28 cellular contexts compared by ENCODE assay signal in the genomic region with DNA sequence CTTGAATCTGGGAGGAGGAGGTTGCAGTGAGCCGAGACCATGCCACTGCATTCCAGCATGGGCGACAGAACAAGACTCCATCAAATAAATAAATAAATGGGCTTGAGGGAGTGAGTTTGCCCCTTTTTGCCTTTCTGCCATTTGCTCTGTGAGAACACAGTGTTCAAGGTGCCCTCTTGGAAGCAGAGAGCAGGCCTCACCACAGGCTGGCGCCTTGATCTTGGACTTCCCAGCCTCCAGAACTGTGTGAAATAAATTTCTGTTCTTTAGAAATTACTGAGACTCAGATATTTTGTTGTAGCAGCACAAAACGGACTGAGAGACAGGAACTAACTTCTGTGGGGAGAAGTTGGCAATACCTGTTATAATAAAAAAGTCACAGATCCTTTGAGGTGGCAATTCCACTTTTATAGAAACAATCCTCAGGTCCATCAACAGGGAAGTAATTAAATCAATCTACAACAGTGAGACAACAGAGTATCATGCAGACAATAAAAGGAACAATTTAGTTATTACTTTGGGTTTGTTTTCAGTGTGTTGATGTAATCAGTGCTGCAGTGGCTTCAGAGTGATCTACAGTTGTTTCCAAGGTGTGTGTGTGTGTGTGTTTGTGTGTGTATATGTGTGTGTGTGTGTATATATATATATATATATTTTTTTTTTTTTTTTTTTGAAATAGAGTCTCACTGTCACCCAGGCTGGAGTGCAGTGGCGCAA.
"Had no signal": no experiment of that assay in that cellular context is flagged by ENCODE, and none has a peak within 500 bp of the region (broad histone marks: within the 10 kb centered on the region; RNA-seq: fewer than 3 reads in every experiment).

No MANE protein-coding gene starts in this region.

- H3K27ac Mint-ChIP-seq: activated CD8-positive, alpha-beta T cell treated with anti-CD3 and anti-CD28 coated beads, Interleukin-2, amount 10 ng/mL, durations not matched to agents 7 days and 5 days; activated naive CD4-positive, alpha-beta T cell treated with anti-CD3 and anti-CD28 coated beads, Interleukin-2, amount 50 U/mL, for 24 hours; T-helper 17 cell; WTC11 had no signal

- H3K9me3 ChIP-seq: breast epithelium had no signal

- H3K27me3 ChIP-seq: breast epithelium, Peyer's patch had no signal

- ATAC-seq: activated CD8-positive, alpha-beta T cell treated with anti-CD3 and anti-CD28 coated beads, Interleukin-2, amount 10 ng/mL, durations not matched to agents 7 days and 5 days; T-helper 17 cell; WTC11 had no signal

- H3K27me3 Mint-ChIP-seq: activated naive CD4-positive, alpha-beta T cell treated with anti-CD3 and anti-CD28 coated beads, Interleukin-2, amount 50 U/mL, for 24 hours; T-helper 17 cell had no signal

- H3K4me3 Mint-ChIP-seq: activated CD8-positive, alpha-beta T cell treated with anti-CD3 and anti-CD28 coated beads, Interleukin-2, amount 10 ng/mL, durations not matched to agents 7 days and 5 days; activated naive CD4-positive, alpha-beta T cell treated with anti-CD3 and anti-CD28 coated beads, Interleukin-2, amount 50 U/mL, for 24 hours; T-helper 17 cell; WTC11 had no signal

- H3K36me3 Mint-ChIP-seq: activated naive CD4-positive, alpha-beta T cell treated with anti-CD3 and anti-CD28 coated beads, Interleukin-2, amount 50 U/mL, for 24 hours; WTC11 had no signal

- DNase-seq: activated CD4-positive, alpha-beta T cell treated with anti-CD3 and anti-CD28 coated beads for 48 hours; activated CD4-positive, alpha-beta T cell treated with anti-CD3 and anti-CD28 coated beads, Interleukin-2, amount 50 U/mL, for 4 hours; activated CD4-positive, CD25-positive, alpha-beta regulatory T cell treated with anti-CD3 and anti-CD28 coated beads, Interleukin-2, amount 50 U/mL, for 72 hours; activated CD8-positive, alpha-beta memory T cell treated with anti-CD3 and anti-CD28 coated beads, Interleukin-2, amount 50 U/mL, for 48 hours; activated CD8-positive, alpha-beta T cell treated with anti-CD3 and anti-CD28 coated beads, Interleukin-2, amount 10 ng/mL, durations not matched to agents 7 days and 5 days; activated effector memory CD4-positive, alpha-beta T cell treated with Interleukin-2 at 50 U/mL for 16 hours; activated naive CD4-positive, alpha-beta T cell; activated T-cell treated with anti-CD3 and anti-CD28 coated beads, Interleukin-2, amount 50 U/mL, for 1 hour; aorta; caudate nucleus; KBM-7; NCI-H1048; NCI-H1417; NCI-H1930; NCI-H2171; NCI-H2227 treated with DMSO at 0.1 percent for 48 hours; NCI-H446 treated with DMSO at 0.1 percent for 48 hours; NCI-H524 treated with DMSO at 0.1 percent for 48 hours; NCI-H82; OCI-M1; SHP77; T-helper 17 cell; T-helper 9 cell had no signal

- H3K27ac ChIP-seq: breast epithelium, Peyer's patch, RWPE1 had no signal

- H3K4me3 ChIP-seq: breast epithelium, Peyer's patch had no signal

- H3K9me3 Mint-ChIP-seq: activated naive CD4-positive, alpha-beta T cell treated with anti-CD3 and anti-CD28 coated beads, Interleukin-2, amount 50 U/mL, for 24 hours had no signal

- H3K36me3 ChIP-seq: breast epithelium, Peyer's patch had no signal
